In genomic region chr22:45263790-45264269, GRCh38 we compare ENCODE assay signal across 8 cellular contexts. TPM values are rescaled to one million over a fixed set of nuclear protein-coding genes. Genes with fewer than 3 reads are reported as not detected.
A peak's percentile ranks its signal among the peaks of the same experiment; 100 is the strongest.
DNase-seq lines count a peak whose midpoint lies in the region; ATAC-seq, FAIRE-seq and TF ChIP-seq lines count a peak whose summit lies in the region.

No MANE protein-coding gene starts in this region.

- ATAC-seq in HG02588 (IDR thresholded peaks at IDR 0.05; ENCODE audit: unreplicated experiment): peak; percentile 42

- no peak for TF ChIP-seq POLR2A in GM12892 (IDR thresholded peaks at IDR 0.05; ENCODE audit: low read depth, low read length)
- TF ChIP-seq POLR2A in stomach (IDR thresholded peaks at IDR 0.05): no peak

- H3K4me3 ChIP-seq in bronchial epithelial cell (ENCODE audit: low read depth, low read length) (no peak overlapping the region), stomach (no peak overlapping the region)

- TF ChIP-seq CTCF in bronchial epithelial cell (IDR thresholded peaks at IDR 0.05; ENCODE audit: insufficient read depth, low read length, severe bottlenecking) (peak; percentile 85), stomach (IDR thresholded peaks at IDR 0.05) (peak in 5 of 7 experiments; percentile 65 to 83 (median 66))

- H3K36me3 ChIP-seq in bronchial epithelial cell (ENCODE audit: control insufficient read depth, insufficient read depth, low read length) (no peaks in the 10 kb centered on the region), stomach (no peaks in the 10 kb centered on the region)

- intact Hi-C loops in stomach (cut with DNase I; ENCODE audit: low total_unique reads): no loop called here

- peaks cover 5 to 32% (median 20%) of the 10 kb centered on the region in 4 donors for H3K4me1 ChIP-seq in stomach

- peak; percentile 68 for DNase-seq in GM12892 (ENCODE audit: insufficient read length)
- DNase-seq in NCI-H226: peak; percentile 37
- DNase-seq in bronchial epithelial cell (ENCODE audit: low read depth): peak; percentile 80
- DNase-seq in kidney tubule cell (ENCODE audit: low spot score): peak; percentile 79
- DNase-seq in stomach: peak; percentile 78
- DNase-seq in cerebellar nuclear complex (lab: John Stamatoyannopoulos, UW): no peak
- DNase-seq in DMS79 (lab: John Stamatoyannopoulos, UW): no peak

- 4 to 17% (median 14%) methylated on average over 11 of the region's 11 CpGs for WGBS in stomach, 5 donors

- no peak for TF ChIP-seq EP300 in stomach (IDR thresholded peaks at IDR 0.05)

- H3K27me3 ChIP-seq in bronchial epithelial cell (ENCODE audit: control insufficient read depth, insufficient read depth, low read length): peaks cover 2% of the 10 kb centered on the region
- H3K27me3 ChIP-seq in stomach: peaks cover 0 to 10% (median 0%) of the 10 kb centered on the region in 3 donors

- peak overlapping the region in 3 of 5 donors; percentile 23 to 45 (median 37) for H3K27ac ChIP-seq in stomach

- peak; percentile 97 for FAIRE-seq in GM12892 (lab: Jason Lieb, UNC)
- no peak for FAIRE-seq in bronchial epithelial cell (lab: Jason Lieb, UNC)

- H3K9me3 ChIP-seq in stomach: no peaks in the 10 kb centered on the region

RNA-seq across cellular contexts. Expression of gene UPK3A, which starts 20.9 kb away (rescaled TPM):
- not detected for polyA plus RNA-seq in GM12892 (2012; ENCODE audit: missing spikeins)
- not detected in 2 replicates for total RNA-seq in bronchial epithelial cell
- total RNA-seq in stomach: 1 to 10 TPM in 1 of 5 donors, not detected in 4; 1.3 TPM
- polyA plus RNA-seq in stomach: under 1 TPM in 2 of 3 donors, not detected in 1; 0.10 to 0.76 TPM

RNA-seq across cellular contexts. Expression of gene KIAA0930, which starts 23.1 kb away (rescaled TPM):
- 32.5 TPM for polyA plus RNA-seq in GM12892 (2012; ENCODE audit: missing spikeins)
- total RNA-seq in bronchial epithelial cell: 72.1 and 78.5 TPM in 2 replicates
- total RNA-seq in stomach: 10 to 100 TPM in 4 of 5 donors, 1 to 10 TPM in 1; 7.1 to 42.3 (median 11.3) TPM
- polyA plus RNA-seq in stomach: 10 to 100 TPM; 21.7 to 26.6 (median 25.2) TPM

RNA-seq across cellular contexts. Expression of gene FAM118A, which starts 45.9 kb away (rescaled TPM):
- 42.4 TPM for polyA plus RNA-seq in GM12892 (2012; ENCODE audit: missing spikeins)
- total RNA-seq in bronchial epithelial cell: 16.3 and 28.2 TPM in 2 replicates
- 100 to 1,000 TPM in 2 of 5 donors, 10 to 100 TPM in 3; 13.8 to 747 (median 93.7) TPM for total RNA-seq in stomach
- 10 to 100 TPM; 12.0 to 29.8 (median 13.4) TPM for polyA plus RNA-seq in stomach

Comparison
In these comparisons a context has a peak if more than half of its experiments do, and no peak if none do; other contexts are left out.
1. DNase-seq: peak in GM12892 (single experiment), NCI-H226 (single experiment), bronchial epithelial cell (single experiment), kidney tubule cell (single experiment) and stomach (single experiment); none in cerebellar nuclear complex (0 of 2) and DMS79 (single experiment).